Comparison of ENCODE assay signal across 1 cellular context in genomic region chr17:1434150-1434549, GRCh38.
TF ChIP-seq lines count a peak whose summit lies in the region.

No MANE protein-coding gene starts in this region.

TF ChIP-seq in IMR-90, 13 proteins besides CTCF, POLR2A, EP300 and RAD21 (continued from another document):
- no peak for TF ChIP-seq USF2 (IDR thresholded peaks at IDR 0.05; ENCODE audit: low read depth, low read length)
